In genomic region chr3:121794264-121794983, GRCh38 we compare ENCODE assay signal across 1 cellular context.
TF ChIP-seq lines count a peak whose summit lies in the region.

No MANE protein-coding gene starts in this region.

TF ChIP-seq in GM12878, 131 proteins besides CTCF, POLR2A, EP300 and RAD21:
- TF ChIP-seq MEF2A (IDR thresholded peaks at IDR 0.05; ENCODE audit: insufficient read depth, low read depth, low read length): 0 out of 2 replicates have a peak, but pooled peaks have one; percentile 51
- TF ChIP-seq CEBPB (IDR thresholded peaks at IDR 0.05; ENCODE audit: borderline replicate concordance in 1 of 2, low read depth in 2 of 2, low read length in 2 of 2): no peak
